Comparison of ENCODE assay signal across 27 cellular contexts in genomic region chr14:43369710-43370109, GRCh38.
"Had no signal": no experiment of that assay in that cellular context is flagged by ENCODE, and none has a peak within 500 bp of the region (broad histone marks: within the 10 kb centered on the region; RNA-seq: fewer than 3 reads in every experiment).

No MANE protein-coding gene starts in this region.

- ATAC-seq: activated CD4-positive, alpha-beta T cell treated with anti-CD3 and anti-CD28 coated beads for 36 hours; activated CD8-positive, alpha-beta memory T cell treated with anti-CD3 and anti-CD28 coated beads, Interleukin-2, amount 10 ng/mL, durations not matched to agents 7 days and 5 days; activated CD8-positive, alpha-beta T cell treated with anti-CD3 and anti-CD28 coated beads, Interleukin-2, amount 10 ng/mL, durations not matched to agents 7 days and 5 days; activated naive CD8-positive, alpha-beta T cell treated with anti-CD3 and anti-CD28 coated beads, Interleukin-2, amount 50 U/mL, for 24 hours; body of pancreas had no signal

- H3K36me3 ChIP-seq: adrenal gland, esophagus squamous epithelium had no signal

- H3K4me3 ChIP-seq: adrenal gland, body of pancreas, esophagus squamous epithelium had no signal

- FAIRE-seq: endothelial cell of umbilical vein had no signal

- H3K27me3 ChIP-seq: adrenal gland, body of pancreas, esophagus squamous epithelium had no signal

- H3K4me1 ChIP-seq: adrenal gland, body of pancreas, esophagus squamous epithelium had no signal

- H3K9me3 ChIP-seq: adrenal gland, body of pancreas had no signal

- DNase-seq: activated CD4-positive, alpha-beta memory T cell treated with anti-CD3 and anti-CD28 coated beads for 36 hours; activated CD4-positive, alpha-beta T cell treated with anti-CD3 and anti-CD28 coated beads for 36 hours; activated CD4-positive, alpha-beta T cell treated with anti-CD3 and anti-CD28 coated beads, Interleukin-2, amount 10 ng/mL, durations not matched to agents 24 days and 14 days; activated CD4-positive, CD25-positive, alpha-beta regulatory T cell; activated CD4-positive, CD25-positive, alpha-beta regulatory T cell treated with anti-CD3 and anti-CD28 coated beads, Interleukin-2, amount 50 U/mL, for 72 hours; activated CD8-positive, alpha-beta memory T cell treated with anti-CD3 and anti-CD28 coated beads, Interleukin-2, amount 10 ng/mL, durations not matched to agents 7 days and 5 days; activated CD8-positive, alpha-beta memory T cell treated with anti-CD3 and anti-CD28 coated beads, Interleukin-2, amount 50 U/mL, for 4 hours; activated CD8-positive, alpha-beta T cell treated with anti-CD3 and anti-CD28 coated beads, Interleukin-2, amount 10 ng/mL, durations not matched to agents 7 days and 5 days; activated effector memory CD4-positive, alpha-beta T cell treated with anti-CD3 and anti-CD28 coated beads, Interleukin-2, amount 50 U/mL, for 16 hours; activated naive CD4-positive, alpha-beta T cell treated with anti-CD3 and anti-CD28 coated beads for 36 hours; activated naive CD8-positive, alpha-beta T cell treated with anti-CD3 and anti-CD28 coated beads for 36 hours; activated naive CD8-positive, alpha-beta T cell treated with anti-CD3 and anti-CD28 coated beads, Interleukin-2, amount 50 U/mL, for 24 hours; activated T-cell treated with anti-CD3 and anti-CD28 coated beads, Interleukin-2, amount 50 U/mL, for 1 hour; activated T-cell treated with anti-CD3 and anti-CD28 coated beads, Interleukin-2, amount 50 U/mL, for 48 hours; adrenal gland; amygdala; body of pancreas; caudate nucleus; cortex of kidney; dermis blood vessel endothelial cell; effector CD8-positive, alpha-beta T cell; esophagus squamous epithelium; foreskin melanocyte; head of caudate nucleus; T-helper 2 cell had no signal

- H3K27ac ChIP-seq: adrenal gland, body of pancreas, epithelial cell of prostate, esophagus squamous epithelium had no signal
